In genomic region chr7:40211291-40212003, GRCh38 we compare ENCODE assay signal across 24 cellular contexts.
DNase-seq lines count a peak whose midpoint lies in the region; ATAC-seq and TF ChIP-seq lines count a peak whose summit lies in the region.
"Had no signal": no experiment of that assay in that cellular context is flagged by ENCODE, and none has a peak within 500 bp of the region (broad histone marks: within the 10 kb centered on the region; RNA-seq: fewer than 3 reads in every experiment).

No MANE protein-coding gene starts in this region.

- 0 out of 2 replicates have a peak overlapping the region, but pooled peaks have one; percentile 5 for H2AFZ ChIP-seq in GM23248
- H2AFZ ChIP-seq: parathyroid adenoma had no signal

- ATAC-seq in HG03342 (IDR thresholded peaks at IDR 0.05; ENCODE audit: unreplicated experiment): no peak
- ATAC-seq: activated CD8-positive, alpha-beta T cell treated with anti-CD3 and anti-CD28 coated beads, Interleukin-2, amount 10 ng/mL, durations not matched to agents 7 days and 5 days; activated T-cell treated with anti-CD3 and anti-CD28 coated beads, Interleukin-2, amount 50 U/mL, for 4 hours; heart left ventricle; naive thymus-derived CD4-positive, alpha-beta T cell had no signal

- H3K9ac ChIP-seq in GM23248: no peak overlapping the region
- peak overlapping the region; percentile 48 for H3K9ac ChIP-seq in skeletal muscle satellite cell (ENCODE audit: low read depth, low read length)
- H3K9ac ChIP-seq: parathyroid adenoma had no signal

- no peak overlapping the region for H3K4me3 ChIP-seq in GM23248
- H3K4me3 ChIP-seq in fibroblast of the aortic adventitia (ENCODE audit: low read depth, low read length): no peak overlapping the region
- H3K4me3 ChIP-seq in skeletal muscle satellite cell (ENCODE audit: low read length): no peak overlapping the region
- H3K4me3 ChIP-seq: cardiac muscle cell, esophagus muscularis mucosa, heart left ventricle, lung, skin epidermis had no signal

- H3K27ac ChIP-seq in GM23248: 0 out of 2 replicates have a peak overlapping the region, but pooled peaks have one; percentile 21
- H3K27ac ChIP-seq: cardiac muscle cell, esophagus muscularis mucosa, heart left ventricle, parathyroid adenoma, skin epidermis had no signal

- H3K36me3 ChIP-seq in GM23248 (ENCODE audit: low read depth) (no peaks in the 10 kb centered on the region), skeletal muscle satellite cell (ENCODE audit: insufficient read depth, low read length) (no peaks in the 10 kb centered on the region)
- H3K36me3 ChIP-seq: cardiac muscle cell, esophagus muscularis mucosa, heart left ventricle had no signal

- no peak for TF ChIP-seq CTCF in fibroblast of the aortic adventitia (IDR thresholded peaks at IDR 0.05; ENCODE audit: insufficient read depth, low read length)

- H3F3A ChIP-seq in GM23248 (ENCODE audit: insufficient read depth): no peaks in the 10 kb centered on the region

- in situ Hi-C loops in GM23248 (cut with MboI): no loop called here

- H3K4me1 ChIP-seq in GM23248 (ENCODE audit: insufficient read depth) (peaks cover 10% of the 10 kb centered on the region; the same call in 1 of the 2 replicates), skeletal muscle satellite cell (ENCODE audit: control insufficient read depth, insufficient read depth, low read length) (no peaks in the 10 kb centered on the region)
- H3K4me1 ChIP-seq: esophagus muscularis mucosa, heart left ventricle, parathyroid adenoma had no signal

- WGBS in GM23248 (ENCODE audit: low coverage in 1 of 2, low lambda C conversion rate in 2 of 2, missing lambda C conversion rate in 2 of 2), 2 experiments: 95 to 96% methylated on average over 4 of the region's 4 CpGs

- no peaks in the 10 kb centered on the region for H4K20me1 ChIP-seq in GM23248 (ENCODE audit: insufficient read depth)

- H3K4me2 ChIP-seq in GM23248 (ENCODE audit: unreplicated experiment) (no peak overlapping the region), skeletal muscle satellite cell (ENCODE audit: low read length) (no peak overlapping the region)

- H3K9me3 ChIP-seq in GM23248 (ENCODE audit: low read depth) (no peaks in the 10 kb centered on the region), skeletal muscle satellite cell (replicated peaks; ENCODE audit: low read length) (no peaks in the 10 kb centered on the region)
- H3K9me3 ChIP-seq: esophagus muscularis mucosa, heart left ventricle had no signal

- no peaks in the 10 kb centered on the region for H3K9me2 ChIP-seq in GM23248 (ENCODE audit: insufficient read depth)

- DNase-seq in GM23248: peak; percentile 15
- DNase-seq in amniotic epithelial cell (ENCODE audit: low read depth): peak; percentile 74
- peak; percentile 82 for DNase-seq in fibroblast of the aortic adventitia (ENCODE audit: low read depth)
- DNase-seq in DMS79 (lab: John Stamatoyannopoulos, UW): no peak
- DNase-seq in stimulated activated CD4-positive, alpha-beta T cell treated with anti-CD3 and anti-CD28 coated beads, Interleukin-4, amount 100 ng/mL, for 4 hours: no peak
- DNase-seq: activated CD4-positive, CD25-positive, alpha-beta regulatory T cell; activated CD8-positive, alpha-beta T cell treated with anti-CD3 and anti-CD28 coated beads, Interleukin-2, amount 10 ng/mL, durations not matched to agents 7 days and 5 days; activated T-cell treated with anti-CD3 and anti-CD28 coated beads, Interleukin-2, amount 50 U/mL, for 4 hours; GF-D8; heart left ventricle; immature natural killer cell; MV-4-11; naive thymus-derived CD4-positive, alpha-beta T cell; NCI-H1930; NCI-H510A treated with DMSO at 0.1 percent for 48 hours; stimulated activated CD4-positive, alpha-beta T cell treated with anti-CD3 and anti-CD28 coated beads, Interleukin-4, amount 100 ng/mL, for 1 hour; substantia nigra had no signal

- no peaks in the 10 kb centered on the region for H3K27me3 ChIP-seq in GM23248 (replicated peaks; ENCODE audit: insufficient read depth)
- H3K27me3 ChIP-seq in skeletal muscle satellite cell (ENCODE audit: control insufficient read depth, insufficient read depth, low read length): no peaks in the 10 kb centered on the region
- H3K27me3 ChIP-seq: cardiac muscle cell, esophagus muscularis mucosa, heart left ventricle had no signal

- no peaks in the 10 kb centered on the region for H3K79me2 ChIP-seq in GM23248 (ENCODE audit: insufficient read depth)
- H3K79me2 ChIP-seq: parathyroid adenoma had no signal

Comparison
In these comparisons a context has a peak if more than half of its experiments do, and no peak if none do; other contexts are left out.
1. DNase-seq: peak in GM23248 (single experiment), amniotic epithelial cell (single experiment) and fibroblast of the aortic adventitia (single experiment); none in DMS79 (single experiment) and stimulated activated CD4-positive, alpha-beta T cell treated with anti-CD3 and anti-CD28 coated beads, Interleukin-4, amount 100 ng/mL, for 4 hours (0 of 2).